In the genomic region with DNA sequence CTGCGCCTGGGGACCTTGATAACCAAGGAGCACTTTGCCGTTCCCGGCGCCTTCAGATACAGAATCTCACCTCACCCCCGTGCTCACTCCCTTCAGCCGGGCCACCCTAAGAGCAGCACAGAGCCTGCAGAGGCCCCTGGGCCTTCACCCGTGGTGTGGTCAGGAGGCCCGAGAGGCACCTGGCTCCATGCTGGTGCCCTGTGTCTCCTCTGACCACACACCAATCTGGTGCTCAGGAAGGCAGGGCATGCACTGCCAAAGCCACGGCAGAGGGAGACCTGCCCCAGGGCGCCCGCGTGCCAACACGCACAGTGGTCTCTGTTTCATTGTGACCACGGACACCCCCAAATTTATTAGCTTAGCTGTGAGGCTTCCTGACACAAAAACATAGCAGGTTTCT, we compare ENCODE assay signal across 7 cellular contexts. TPM values are rescaled to one million over a fixed set of nuclear protein-coding genes. Genes with fewer than 3 reads are reported as not detected.
"Had no signal": no experiment of that assay in that cellular context is flagged by ENCODE, and none has a peak within 500 bp of the region (broad histone marks: within the 10 kb centered on the region; RNA-seq: fewer than 3 reads in every experiment).

No MANE protein-coding gene starts in this region.

- H3K9me3 Mint-ChIP-seq: H9, IgD-negative memory B cell had no signal

- ATAC-seq: GM23338, HepG2 had no signal

- H3K27ac ChIP-seq: HL-60 had no signal

- H3K27ac Mint-ChIP-seq: GM23338, H9, IgD-negative memory B cell had no signal

- H3K4me3 Mint-ChIP-seq: GM23338, H9, IgD-negative memory B cell had no signal

- H3K4me3 ChIP-seq: GM23338 had no signal

- DNase-seq: H9, HCEC 1CT had no signal

RNA-seq across cellular contexts. Expression of a gene that starts 11.3 kb away (rescaled TPM):
- total RNA-seq: HepG2, HT1080 had no signal
